10 cellular contexts compared by ENCODE assay signal in the genomic region with DNA sequence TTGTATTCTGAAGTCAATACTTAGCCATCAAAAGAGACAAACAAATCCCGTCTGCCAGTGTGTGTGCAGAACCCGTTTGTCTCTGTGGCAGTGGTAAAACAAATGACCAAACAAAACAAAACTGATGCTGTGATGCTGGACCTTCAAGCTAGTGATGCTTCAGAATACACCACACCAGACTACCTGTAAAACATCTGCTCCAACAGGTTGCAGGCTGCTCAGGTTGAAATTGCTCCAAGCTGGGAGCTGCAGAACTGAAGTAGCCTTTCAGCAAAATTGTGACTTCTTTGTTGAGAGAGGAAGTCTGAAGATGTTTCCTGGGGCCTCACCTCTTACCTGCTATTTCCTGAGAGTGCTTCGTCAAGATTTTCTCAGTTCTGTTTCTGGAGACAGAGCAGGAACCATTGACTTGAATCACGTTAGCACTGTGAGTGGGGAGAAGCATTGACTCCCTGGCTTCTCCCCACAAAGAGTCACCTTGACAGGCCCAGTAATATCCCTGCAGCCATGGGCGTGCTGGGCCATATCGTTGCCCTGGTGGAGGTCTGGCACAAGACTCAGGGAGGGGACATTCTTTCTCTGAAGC.
DNase-seq lines count a peak whose midpoint lies in the region; ATAC-seq and TF ChIP-seq lines count a peak whose summit lies in the region.
"Had no signal": no experiment of that assay in that cellular context is flagged by ENCODE, and none has a peak within 500 bp of the region (broad histone marks: within the 10 kb centered on the region; RNA-seq: fewer than 3 reads in every experiment).

No MANE protein-coding gene starts in this region.

- TF ChIP-seq EP300 in transverse colon (IDR thresholded peaks at IDR 0.05; ENCODE audit: low read depth) = no peak

- no peak overlapping the region for H2AFZ ChIP-seq in OCI-LY3 (ENCODE audit: low read depth, low read length)

- ATAC-seq in Right ventricle myocardium superior (ENCODE audit: poor library complexity) = peak; percentile 39
- peak; percentile 40 for ATAC-seq in stimulated activated naive CD8-positive, alpha-beta T cell treated with anti-CD3 and anti-CD28 coated beads, Interleukin-15, Interleukin-2, amounts not matched to agents 100 U/mL and 50 U/mL, for 24 hours

- H3K4me1 ChIP-seq in HEK293 (ENCODE audit: control insufficient read depth, insufficient read depth, low read length) = 0 out of 2 replicates have a peak, but pooled peaks cover 2% of the 10 kb centered on the region
- peaks cover 15% of the 10 kb centered on the region for H3K4me1 ChIP-seq in OCI-LY3 (ENCODE audit: low read length)
- peaks cover 0 to 5% (median 0%) of the 10 kb centered on the region in 4 donors for H3K4me1 ChIP-seq in transverse colon

- no peak overlapping the region for H3K4me3 ChIP-seq in HEK293 (ENCODE audit: low read depth, low read length)
- no peak overlapping the region for H3K4me3 ChIP-seq in OCI-LY3 (ENCODE audit: low read length)
- H3K4me3 ChIP-seq in transverse colon = no peak overlapping the region

- H3K9ac ChIP-seq in OCI-LY3 (ENCODE audit: low read length) = no peak overlapping the region

- H3K36me3 ChIP-seq in HEK293 (ENCODE audit: control insufficient read depth in 2 of 2, insufficient read depth in 1 of 2, low read length in 2 of 2) (no peaks in the 10 kb centered on the region), OCI-LY3 (replicated peaks; ENCODE audit: low read depth, low read length) (no peaks in the 10 kb centered on the region), transverse colon (no peaks in the 10 kb centered on the region)

- H3K9me3 ChIP-seq in HEK293 (ENCODE audit: control insufficient read depth, insufficient read depth, low read depth, low read length) (no peaks in the 10 kb centered on the region), OCI-LY3 (ENCODE audit: insufficient read depth, low read length) (no peaks in the 10 kb centered on the region), transverse colon (no peaks in the 10 kb centered on the region)

- H3K27me3 ChIP-seq in OCI-LY3 (ENCODE audit: low read depth, low read length) (no peaks in the 10 kb centered on the region), transverse colon (no peaks in the 10 kb centered on the region)

- no peak for DNase-seq in Right ventricle myocardium superior
- DNase-seq in cardiac septum (ENCODE audit: low spot score) = no peak
- DNase-seq in stimulated activated naive CD8-positive, alpha-beta T cell treated with anti-CD3 and anti-CD28 coated beads, Interleukin-15, Interleukin-2, amounts not matched to agents 100 U/mL and 50 U/mL, for 24 hours = no peak
- no peak for DNase-seq in NOMO-1 (lab: John Stamatoyannopoulos, UW; ENCODE audit: unreplicated experiment in 2 of 2)
- no peak for DNase-seq in SHP77 treated with DMSO at 0.1 percent for 48 hours (lab: John Stamatoyannopoulos, UW)
- no peak for DNase-seq in transverse colon
- DNase-seq: NCI-H1105; stimulated activated CD4-positive, alpha-beta T cell treated with anti-CD3 and anti-CD28 coated beads, Interleukin-4, amount 100 ng/mL, for 4 hours had no signal

- no peak for TF ChIP-seq POLR2A in transverse colon (IDR thresholded peaks at IDR 0.05)

- in situ Hi-C loops in transverse colon (cut with MboI; ENCODE audit: low pct_ligation_motif_present in 1 of 4, low pct_unique_long_range_greater_than_20kb in 1 of 4, low sequenced_read_pairs in 3 of 4) = no loop called here

- H4K20me1 ChIP-seq in OCI-LY3 (ENCODE audit: insufficient read depth, low read length) = no peaks in the 10 kb centered on the region

- CTCF ChIA-PET in HEK293 (lab: Yijun Ruan, JAX) = no interaction called here

- TF ChIP-seq CTCF in HEK293 (tag by site-specific recombination; IDR thresholded peaks at IDR 0.05) (no peak), OCI-LY3 (IDR thresholded peaks at IDR 0.05; ENCODE audit: low read depth, low read length) (no peak), transverse colon (IDR thresholded peaks at IDR 0.05) (no peak)

- peak overlapping the region; percentile 58; the same call in 1 of the 2 replicates for H3K4me2 ChIP-seq in OCI-LY3 (ENCODE audit: low read length)

- intact Hi-C loops in Right ventricle myocardium superior (cut with DNase I) = no loop called here
- intact Hi-C loops in cardiac septum (cut with DNase I) = no loop called here
- intact Hi-C loops in transverse colon (cut with DNase I; ENCODE audit: low total_unique reads) = no loop called here

- H3K27ac ChIP-seq in HEK293 (ENCODE audit: extremely low read depth, low read depth, low read length) = no peak overlapping the region
- no peak overlapping the region for H3K27ac ChIP-seq in OCI-LY3 (ENCODE audit: low read length)
- no peak overlapping the region for H3K27ac ChIP-seq in transverse colon

- POLR2A ChIA-PET in HEK293 (lab: Yijun Ruan, JAX) = no interaction called here

- H3K79me2 ChIP-seq in OCI-LY3 (ENCODE audit: low read length) = no peaks in the 10 kb centered on the region

- WGBS in transverse colon (ENCODE audit: low coverage in 1 of 2), 2 donors = 48 to 50% methylated on average over 3 to 6 of the region's 6 CpGs

TF ChIP-seq in HEK293, 187 proteins besides CTCF, POLR2A, EP300 and RAD21:
- TF ChIP-seq PRDM1 (tag by site-specific recombination; IDR thresholded peaks at IDR 0.05) (no peak), SCRT1 (tag by site-specific recombination; IDR thresholded peaks at IDR 0.05; ENCODE audit: borderline replicate concordance) (peak; percentile 60; the same call in 1 of the 2 replicates), SCRT2 (tag by site-specific recombination; IDR thresholded peaks at IDR 0.05) (peak; percentile 82), ZNF266 (tag by site-specific recombination; IDR thresholded peaks at IDR 0.05; ENCODE audit: low read depth) (no peak), ZNF624 (tag by site-specific recombination; IDR thresholded peaks at IDR 0.05) (no peak), ZNF37A (tag by site-specific recombination; IDR thresholded peaks at IDR 0.05) (no peak)
- TF ChIP-seq, protein P1, sequence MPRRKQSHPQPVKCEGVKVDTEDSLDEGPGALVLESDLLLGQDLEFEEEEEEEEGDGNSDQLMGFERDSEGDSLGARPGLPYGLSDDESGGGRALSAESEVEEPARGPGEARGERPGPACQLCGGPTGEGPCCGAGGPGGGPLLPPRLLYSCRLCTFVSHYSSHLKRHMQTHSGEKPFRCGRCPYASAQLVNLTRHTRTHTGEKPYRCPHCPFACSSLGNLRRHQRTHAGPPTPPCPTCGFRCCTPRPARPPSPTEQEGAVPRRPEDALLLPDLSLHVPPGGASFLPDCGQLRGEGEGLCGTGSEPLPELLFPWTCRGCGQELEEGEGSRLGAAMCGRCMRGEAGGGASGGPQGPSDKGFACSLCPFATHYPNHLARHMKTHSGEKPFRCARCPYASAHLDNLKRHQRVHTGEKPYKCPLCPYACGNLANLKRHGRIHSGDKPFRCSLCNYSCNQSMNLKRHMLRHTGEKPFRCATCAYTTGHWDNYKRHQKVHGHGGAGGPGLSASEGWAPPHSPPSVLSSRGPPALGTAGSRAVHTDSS (tag by site-specific recombination; IDR thresholded peaks at IDR 0.05) = no peak
